ENCODE assay signal across 1 cellular context in the genomic region with DNA sequence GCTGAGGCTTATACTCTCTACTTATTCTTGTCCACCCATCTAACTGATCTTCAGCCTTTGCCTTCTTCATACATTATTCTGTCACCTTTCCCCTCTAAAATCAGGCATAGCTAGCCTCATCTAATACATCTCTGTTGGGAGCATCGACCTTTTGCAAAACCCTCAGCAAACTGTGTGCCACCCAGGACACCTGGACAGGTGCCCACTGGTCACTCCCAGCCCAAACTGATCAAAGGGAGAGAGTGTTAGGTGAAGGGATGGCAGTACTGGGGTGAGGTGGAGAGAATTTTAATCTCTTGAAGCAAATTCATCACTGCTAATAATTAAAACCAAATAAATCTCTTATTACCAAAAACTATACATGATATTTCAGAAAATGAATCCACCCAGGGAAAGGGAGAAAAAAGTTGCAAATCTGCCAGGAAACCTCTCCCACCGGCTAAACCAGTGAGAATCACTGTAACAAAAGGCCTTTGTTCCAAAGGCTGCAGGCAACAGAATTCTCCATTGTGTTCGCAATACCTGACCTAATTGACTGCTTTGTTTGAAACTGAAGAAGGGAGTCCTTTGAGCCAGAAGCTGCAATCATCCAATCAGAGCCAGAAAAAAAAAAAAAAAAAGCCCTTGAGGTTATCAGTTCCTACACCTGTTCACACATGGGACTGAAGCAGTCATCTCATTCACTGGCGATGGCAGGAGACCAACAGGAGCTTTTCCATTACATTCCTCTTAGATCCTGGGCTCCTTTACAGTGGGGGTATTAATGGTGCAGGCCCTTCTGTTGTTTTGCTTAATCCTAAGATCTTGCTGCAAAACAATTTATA.
TF ChIP-seq lines count a peak whose summit lies in the region.

No MANE protein-coding gene starts in this region.

TF ChIP-seq in SK-N-SH, 30 proteins besides CTCF, POLR2A, EP300 and RAD21 (continued from another document):
- TF ChIP-seq, protein P1, sequence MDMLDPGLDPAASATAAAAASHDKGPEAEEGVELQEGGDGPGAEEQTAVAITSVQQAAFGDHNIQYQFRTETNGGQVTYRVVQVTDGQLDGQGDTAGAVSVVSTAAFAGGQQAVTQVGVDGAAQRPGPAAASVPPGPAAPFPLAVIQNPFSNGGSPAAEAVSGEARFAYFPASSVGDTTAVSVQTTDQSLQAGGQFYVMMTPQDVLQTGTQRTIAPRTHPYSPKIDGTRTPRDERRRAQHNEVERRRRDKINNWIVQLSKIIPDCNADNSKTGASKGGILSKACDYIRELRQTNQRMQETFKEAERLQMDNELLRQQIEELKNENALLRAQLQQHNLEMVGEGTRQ (IDR thresholded peaks at IDR 0.05; ENCODE audit: borderline replicate concordance, low read depth, low read length), result no peak
- TF ChIP-seq, protein P2, sequence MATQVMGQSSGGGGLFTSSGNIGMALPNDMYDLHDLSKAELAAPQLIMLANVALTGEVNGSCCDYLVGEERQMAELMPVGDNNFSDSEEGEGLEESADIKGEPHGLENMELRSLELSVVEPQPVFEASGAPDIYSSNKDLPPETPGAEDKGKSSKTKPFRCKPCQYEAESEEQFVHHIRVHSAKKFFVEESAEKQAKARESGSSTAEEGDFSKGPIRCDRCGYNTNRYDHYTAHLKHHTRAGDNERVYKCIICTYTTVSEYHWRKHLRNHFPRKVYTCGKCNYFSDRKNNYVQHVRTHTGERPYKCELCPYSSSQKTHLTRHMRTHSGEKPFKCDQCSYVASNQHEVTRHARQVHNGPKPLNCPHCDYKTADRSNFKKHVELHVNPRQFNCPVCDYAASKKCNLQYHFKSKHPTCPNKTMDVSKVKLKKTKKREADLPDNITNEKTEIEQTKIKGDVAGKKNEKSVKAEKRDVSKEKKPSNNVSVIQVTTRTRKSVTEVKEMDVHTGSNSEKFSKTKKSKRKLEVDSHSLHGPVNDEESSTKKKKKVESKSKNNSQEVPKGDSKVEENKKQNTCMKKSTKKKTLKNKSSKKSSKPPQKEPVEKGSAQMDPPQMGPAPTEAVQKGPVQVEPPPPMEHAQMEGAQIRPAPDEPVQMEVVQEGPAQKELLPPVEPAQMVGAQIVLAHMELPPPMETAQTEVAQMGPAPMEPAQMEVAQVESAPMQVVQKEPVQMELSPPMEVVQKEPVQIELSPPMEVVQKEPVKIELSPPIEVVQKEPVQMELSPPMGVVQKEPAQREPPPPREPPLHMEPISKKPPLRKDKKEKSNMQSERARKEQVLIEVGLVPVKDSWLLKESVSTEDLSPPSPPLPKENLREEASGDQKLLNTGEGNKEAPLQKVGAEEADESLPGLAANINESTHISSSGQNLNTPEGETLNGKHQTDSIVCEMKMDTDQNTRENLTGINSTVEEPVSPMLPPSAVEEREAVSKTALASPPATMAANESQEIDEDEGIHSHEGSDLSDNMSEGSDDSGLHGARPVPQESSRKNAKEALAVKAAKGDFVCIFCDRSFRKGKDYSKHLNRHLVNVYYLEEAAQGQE (IDR thresholded peaks at IDR 0.05; ENCODE audit: low read depth, low read length), result no peak
- TF ChIP-seq GATA2 (CRISPR knock-in tag; IDR thresholded peaks at IDR 0.05), result no peak
TF ChIP-seq in SK-N-SH: peak in this region for 0.
